ENCODE assay signal across 8 cellular contexts in genomic region chr3:152298393-152299242, GRCh38. TPM values are rescaled to one million over a fixed set of nuclear protein-coding genes. Genes with fewer than 3 reads are reported as not detected.
DNase-seq lines count a peak whose midpoint lies in the region; ATAC-seq, FAIRE-seq and TF ChIP-seq lines count a peak whose summit lies in the region.

No MANE protein-coding gene starts in this region.

- in situ Hi-C loops in GM12878 (cut with MboI), result no loop called here

- 21% methylated on average over 14 of the region's 14 CpGs for WGBS in GM12878 (ENCODE audit: insufficient coverage, insufficient replicate concordance, low lambda C conversion rate, missing lambda C conversion rate)

- no peak overlapping the region; the same call in 1 of the 2 replicates for H2AFZ ChIP-seq in GM12878 (ENCODE audit: control insufficient read depth, low read depth, low read length)

- H3K36me3 ChIP-seq in GM12878 (ENCODE audit: control insufficient read depth in 2 of 2, insufficient read depth in 2 of 2, low read length in 1 of 2) (peaks cover 4 to 22% of the 10 kb centered on the region in 2 experiments), iPS-18a (ENCODE audit: control insufficient read depth, low read depth, low read length) (no peaks in the 10 kb centered on the region)

- TF ChIP-seq POLR2A in GM12878 (IDR thresholded peaks at IDR 0.05; ENCODE audit: low read depth, low read length), result no peak

- H3K4me1 ChIP-seq in GM12878 (ENCODE audit: control insufficient read depth, insufficient read depth, low read length) (peaks cover 40% of the 10 kb centered on the region), iPS-18a (ENCODE audit: control insufficient read depth, low read depth, low read length) (peaks cover 33% of the 10 kb centered on the region)

- RAD21 ChIA-PET in GM12878 (lab: Charles Lee; ENCODE audit: unreplicated experiment), result interaction anchor here (0.7 kb wide), 1 partner anchor 224 kb away, joined by 4 read pairs; no protein-coding TSS in a partner anchor

- no peaks in the 10 kb centered on the region for H3K27me3 ChIP-seq in GM12878 (replicated peaks in 1 of 2; ENCODE audit: control insufficient read depth in 2 of 2, insufficient read depth in 2 of 2, low read length in 1 of 2)
- no peaks in the 10 kb centered on the region for H3K27me3 ChIP-seq in iPS-18a (ENCODE audit: control insufficient read depth, insufficient read depth, low read length)

- peaks cover 4% of the 10 kb centered on the region; the same call in 1 of the 2 replicates for H4K20me1 ChIP-seq in GM12878 (ENCODE audit: control insufficient read depth, insufficient read depth)

- CTCF ChIA-PET in GM12878 (lab: Yijun Ruan, JAX), result interaction anchor here (0.6 to 6.5 kb wide), 3 partner anchors 15 to 225 kb away, joined by 3 to 34 read pairs (median 3); no protein-coding TSS in a partner anchor

- FAIRE-seq in G401.6 (lab: Jason Lieb, UNC), result peak; percentile 83
- FAIRE-seq in GM12878 (lab: Jason Lieb, UNC), result no peak

- H3K9me3 ChIP-seq in GM12878 (replicated peaks; ENCODE audit: control insufficient read depth, insufficient read depth, low read length), result no peaks in the 10 kb centered on the region; the same call in 2 of the 3 replicates
- no peaks in the 10 kb centered on the region for H3K9me3 ChIP-seq in iPS-18a (ENCODE audit: control insufficient read depth, low read depth, low read length)

- SMC1A ChIA-PET in GM12878 (lab: Charles Lee; ENCODE audit: uncharacterized antibody, unreplicated experiment), result interaction anchor here (0.6 to 9.4 kb wide), 13 partner anchors 7 to 145 kb away, joined by 3 to 115 read pairs (median 12); no protein-coding TSS in a partner anchor

- no peak for TF ChIP-seq RAD21 in GM12878 (IDR thresholded peaks at IDR 0.05; ENCODE audit: insufficient read depth, low read depth, low read length)

- no peak for TF ChIP-seq CTCF in GM12878 (IDR thresholded peaks at IDR 0.05 in 2 of 3, conservative IDR thresholded peaks at IDR 0.05 in 1 of 3; ENCODE audit: control insufficient read depth in 2 of 3, extremely low read depth in 1 of 3, insufficient read depth in 1 of 3, low read depth in 3 of 3, low read length in 3 of 3)

- no peak for TF ChIP-seq EP300 in GM12878 (IDR thresholded peaks at IDR 0.05; ENCODE audit: borderline replicate concordance in 1 of 2, control insufficient read depth in 1 of 2, low read depth in 2 of 2, low read length in 2 of 2)

- peak overlapping the region; percentile 56 for H3K27ac ChIP-seq in GM12878 (ENCODE audit: control insufficient read depth, insufficient read depth)
- no peak overlapping the region for H3K27ac ChIP-seq in iPS-18a (ENCODE audit: low read length)

- H3K9ac ChIP-seq in GM12878 (ENCODE audit: control insufficient read depth, insufficient read depth, low read length) (no peak overlapping the region; the same call in 1 of the 2 replicates), iPS-18a (ENCODE audit: low read length) (no peak overlapping the region)

- H3K79me2 ChIP-seq in GM12878 (ENCODE audit: control insufficient read depth, insufficient read depth, low read length), result peaks cover 97% of the 10 kb centered on the region

- intact Hi-C loops in GM12878 (cut with micrococcal nuclease; ENCODE audit: unreplicated experiment), result no loop called here

- H3K4me3 ChIP-seq in GM12878 (peak overlapping the region; percentile 8), iPS-18a (ENCODE audit: low read length) (peak overlapping the region; percentile 28), skeletal muscle cell (ENCODE audit: low read depth, low read length) (peak overlapping the region; percentile 51)

- peak overlapping the region; percentile 92 for H3K4me2 ChIP-seq in GM12878 (ENCODE audit: control insufficient read depth, insufficient read depth)

- BruUV-seq in GM12878 (replicated peaks; lab: Mats Ljungman, UMichigan), result no TSS peak

- POLR2A ChIA-PET in GM12878 (lab: Charles Lee), result interaction anchor here (1.0 to 4.4 kb wide), 5 partner anchors 11 to 24 kb away, joined by 3 to 24 read pairs (median 3); no protein-coding TSS in a partner anchor

- peak; percentile 47 for DNase-seq in GOT3 (lab: John Stamatoyannopoulos, UW)
- DNase-seq in M059J (ENCODE audit: low read depth), result peak; percentile 85
- peak; percentile 74 for DNase-seq in GM12878 (ENCODE audit: low read depth, low spot score)
- peak; percentile 99 for DNase-seq in skeletal muscle cell (ENCODE audit: low read depth)

- ATAC-seq in SK-N-SH treated with all-trans-retinoic acid at 6 μM for 48 hours, result peak; percentile 76
- ATAC-seq in GM12878, result peak; percentile 71
- ATAC-seq in HG03139 (IDR thresholded peaks at IDR 0.05; ENCODE audit: unreplicated experiment), result no peak

TF ChIP-seq in SK-N-SH treated with all-trans-retinoic acid at 6 μM for 48 hours, 23 proteins besides CTCF, POLR2A, EP300 and RAD21 (continues in another document):
- TF ChIP-seq BACH2 (CRISPR knock-in tag; IDR thresholded peaks at IDR 0.05; ENCODE audit: borderline replicate concordance), result no peak
- no peak for TF ChIP-seq ZFP30 (CRISPR knock-in tag; IDR thresholded peaks at IDR 0.05)
- TF ChIP-seq CREB5 (CRISPR knock-in tag; IDR thresholded peaks at IDR 0.05; ENCODE audit: low read depth), result no peak
- no peak for TF ChIP-seq PPARA (CRISPR knock-in tag; IDR thresholded peaks at IDR 0.05; ENCODE audit: borderline replicate concordance)
- no peak for TF ChIP-seq ESRRG (CRISPR knock-in tag; IDR thresholded peaks at IDR 0.05)
- no peak for TF ChIP-seq OSR1 (CRISPR knock-in tag; IDR thresholded peaks at IDR 0.05)
- TF ChIP-seq ISL1 (CRISPR knock-in tag; IDR thresholded peaks at IDR 0.05), result no peak

TF ChIP-seq in GM12878, 131 proteins besides CTCF, POLR2A, EP300 and RAD21 (continues in another document):
- TF ChIP-seq FOS (IDR thresholded peaks at IDR 0.05; ENCODE audit: borderline replicate concordance, extremely low read depth, insufficient read length), result no peak
- peak; percentile 52; the same call in 1 of the 2 replicates for TF ChIP-seq ZBTB40 (IDR thresholded peaks at IDR 0.05; ENCODE audit: borderline replicate concordance)
- peak; percentile 46; the same call in 1 of the 2 replicates for TF ChIP-seq SREBF2 (IDR thresholded peaks at IDR 0.05; ENCODE audit: low read length)
- TF ChIP-seq SMC3 (IDR thresholded peaks at IDR 0.05; ENCODE audit: borderline replicate concordance, low read length), result no peak

RNA-seq across cellular contexts. Expression of gene MBNL1, which starts 29.9 kb away (rescaled TPM):
- total RNA-seq in M059J (2014; rRNA removed; shearing (Covaris generic)), result 187 and 201 TPM in 2 replicates
- total RNA-seq in GM12878 (2013; cell fraction: nucleolus; rRNA removed), result 485 and 489 TPM in 2 replicates
- total RNA-seq in GM12878 (2014; rRNA removed), result 337 and 351 TPM in 2 replicates
- 218 TPM in 2 replicates for total RNA-seq in GM12878 (2014; rRNA removed; fragmentation: Illumina TruSeq; extraction: Trizol)
- 239 and 247 TPM in 2 replicates for total RNA-seq in GM12878 (2021)
- polyA plus RNA-seq in GM12878 (2011; ENCODE audit: low read depth), result 64.8 TPM
- 80.9 and 82.1 TPM in 2 replicates for polyA plus RNA-seq in GM12878 (2011; rRNA removed)
- polyA plus RNA-seq in GM12878 (2011; cell fraction: cytosol; rRNA removed), result 104 and 129 TPM in 2 replicates
- polyA plus RNA-seq in GM12878 (2011; cell fraction: nucleus; rRNA removed), result 52.1 and 62.2 TPM in 2 replicates
- polyA plus RNA-seq in GM12878 (2012), result 94.4 and 94.6 TPM in 2 replicates
- 200 and 216 TPM in 2 replicates for polyA plus RNA-seq in GM12878 (2014; fragmentation: Illumina TruSeq; extraction: Trizol)
- polyA plus RNA-seq in GM12878 (2014; fragmentation: Nextera tagmentation; extraction: Ambion mirVana), result 10 to 100 TPM; 59.6 to 73.3 TPM
- polyA plus RNA-seq in GM12878 (2014; rRNA removed), result 132 and 143 TPM in 2 replicates
- polyA plus RNA-seq in GM12878 (2016; fragmentation: Nextera tagmentation; extraction: Ambion mirVana), result 100 to 1,000 TPM; 141 to 146 TPM
- polyA minus RNA-seq in GM12878 (2011; rRNA and poly(A)+ RNA removed), result 286 and 329 TPM in 2 replicates
- 138 and 193 TPM in 2 replicates for polyA minus RNA-seq in GM12878 (2011; cell fraction: cytosol; rRNA and poly(A)+ RNA removed)
- 137 and 215 TPM in 2 replicates for polyA minus RNA-seq in GM12878 (2011; cell fraction: nucleus; rRNA and poly(A)+ RNA removed)

Comparison
In these comparisons a context has a peak if more than half of its experiments do, and no peak if none do; other contexts are left out.
1. DNase-seq: peak in every context shown above with its lines; median percentile 99 in skeletal muscle cell; 85 in M059J; 74 in GM12878; 47 in GOT3.